8 cellular contexts compared by ENCODE assay signal in the genomic region with DNA sequence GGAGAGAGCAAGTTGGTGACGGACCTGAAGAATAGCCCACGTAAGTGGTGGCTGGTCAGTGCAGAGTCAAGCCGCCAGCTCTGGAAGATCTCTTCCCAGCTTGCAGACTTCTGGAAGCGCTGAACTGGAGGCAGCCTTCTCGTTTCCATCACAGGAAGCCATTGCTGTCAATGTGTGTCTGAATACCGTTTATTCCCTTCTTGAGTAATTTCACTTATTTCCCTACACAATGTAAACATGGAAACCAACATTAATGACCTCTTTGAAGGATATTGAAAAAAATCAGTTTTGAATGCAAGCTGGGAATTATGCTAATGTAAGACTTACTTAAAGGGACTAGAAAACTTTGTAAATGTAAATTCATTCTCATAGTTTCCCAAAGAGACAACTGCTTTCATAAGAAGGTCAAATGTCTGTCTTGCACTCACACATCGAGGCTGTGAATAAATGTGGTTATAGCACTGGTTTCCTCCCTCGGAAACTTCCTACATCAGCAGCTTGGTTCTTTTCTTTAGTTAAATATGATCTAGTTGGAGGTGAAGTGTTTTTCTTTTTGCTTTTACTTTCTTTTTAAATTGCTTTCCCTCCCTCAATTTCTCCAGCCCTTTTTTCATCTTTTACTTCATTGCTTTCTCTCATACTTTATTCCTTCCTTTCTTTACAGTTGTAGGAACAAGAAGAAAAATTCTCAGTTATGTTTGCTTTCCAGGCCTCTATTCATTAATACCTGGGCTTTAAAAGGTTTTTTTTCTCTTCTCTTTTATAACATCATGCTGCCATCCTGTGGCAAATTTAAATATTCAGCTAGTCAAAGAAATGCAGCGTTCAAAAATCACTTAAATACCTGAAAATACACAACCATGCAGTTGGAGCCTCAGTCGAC.
A peak's percentile ranks its signal among the peaks of the same experiment; 100 is the strongest.
DNase-seq lines count a peak whose midpoint lies in the region; ATAC-seq and TF ChIP-seq lines count a peak whose summit lies in the region.

No MANE protein-coding gene starts in this region.

- H3K27me3 ChIP-seq in effector memory CD4-positive, alpha-beta T cell (replicated peaks; ENCODE audit: control insufficient read depth, insufficient read depth, low read length, poor library complexity, severe bottlenecking): no peaks in the 10 kb centered on the region
- H3K27me3 ChIP-seq in esophagus squamous epithelium: no peaks in the 10 kb centered on the region

- TF ChIP-seq CTCF in esophagus squamous epithelium (IDR thresholded peaks at IDR 0.05): peak in 3 of 6 experiments; percentile 26 to 51 (median 48)

- intact Hi-C loops in esophagus squamous epithelium (cut with DNase I): loop anchor here (10.0 kb wide), 1 partner anchor 270 kb away; no protein-coding TSS in a partner anchor

- H3K27ac ChIP-seq in effector memory CD4-positive, alpha-beta T cell (ENCODE audit: insufficient read depth, low read length, poor library complexity, severe bottlenecking): peak overlapping the region; percentile 53
- H3K27ac ChIP-seq in esophagus squamous epithelium: peak overlapping the region in 2 of 4 donors; percentile 38 to 49

- 52 to 54% methylated on average over 9 to 10 of the region's 10 CpGs for WGBS in esophagus squamous epithelium, 2 donors

- DNase-seq in CD1c-positive myeloid dendritic cell (ENCODE audit: extremely low spot score) (peak; percentile 34), NCI-H748 (lab: John Stamatoyannopoulos, UW; ENCODE audit: unreplicated experiment) (peak; percentile 12), esophagus squamous epithelium (lab: John Stamatoyannopoulos, UW) (no peak)
- DNase-seq in effector memory CD4-positive, alpha-beta T cell: peak; percentile 6 to 15 (median 11)
- DNase-seq in stimulated activated naive CD4-positive, alpha-beta T cell treated with Interleukin-2 at 50 U/mL for 16 hours (lab: John Stamatoyannopoulos, UW): peak; percentile 12

- H3K9me3 ChIP-seq in effector memory CD4-positive, alpha-beta T cell (ENCODE audit: control insufficient read depth, low read length): no peaks in the 10 kb centered on the region
- no peaks in the 10 kb centered on the region for H3K9me3 ChIP-seq in esophagus squamous epithelium

- no peak overlapping the region for H3K4me3 ChIP-seq in effector memory CD4-positive, alpha-beta T cell (ENCODE audit: insufficient read depth, low read depth, low read length, poor library complexity, severe bottlenecking)
- no peak overlapping the region for H3K4me3 ChIP-seq in esophagus squamous epithelium

- H3K36me3 ChIP-seq in effector memory CD4-positive, alpha-beta T cell (ENCODE audit: control insufficient read depth, insufficient read depth, low read length): no peaks in the 10 kb centered on the region
- H3K36me3 ChIP-seq in esophagus squamous epithelium: no peaks in the 10 kb centered on the region

- ATAC-seq in GM18870 (IDR thresholded peaks at IDR 0.05; ENCODE audit: unreplicated experiment) (peak; percentile 41), HG02973 (IDR thresholded peaks at IDR 0.05; ENCODE audit: unreplicated experiment) (no peak), GM18517 (IDR thresholded peaks at IDR 0.05; ENCODE audit: unreplicated experiment) (no peak)

- H3K4me1 ChIP-seq in effector memory CD4-positive, alpha-beta T cell (ENCODE audit: control insufficient read depth, insufficient read depth, low read length, poor library complexity, severe bottlenecking): peaks cover 23% of the 10 kb centered on the region
- H3K4me1 ChIP-seq in esophagus squamous epithelium: peaks cover 4 to 38% (median 4%) of the 10 kb centered on the region in 3 donors

- no peak for TF ChIP-seq POLR2A in esophagus squamous epithelium (IDR thresholded peaks at IDR 0.05)
